In the genomic region with DNA sequence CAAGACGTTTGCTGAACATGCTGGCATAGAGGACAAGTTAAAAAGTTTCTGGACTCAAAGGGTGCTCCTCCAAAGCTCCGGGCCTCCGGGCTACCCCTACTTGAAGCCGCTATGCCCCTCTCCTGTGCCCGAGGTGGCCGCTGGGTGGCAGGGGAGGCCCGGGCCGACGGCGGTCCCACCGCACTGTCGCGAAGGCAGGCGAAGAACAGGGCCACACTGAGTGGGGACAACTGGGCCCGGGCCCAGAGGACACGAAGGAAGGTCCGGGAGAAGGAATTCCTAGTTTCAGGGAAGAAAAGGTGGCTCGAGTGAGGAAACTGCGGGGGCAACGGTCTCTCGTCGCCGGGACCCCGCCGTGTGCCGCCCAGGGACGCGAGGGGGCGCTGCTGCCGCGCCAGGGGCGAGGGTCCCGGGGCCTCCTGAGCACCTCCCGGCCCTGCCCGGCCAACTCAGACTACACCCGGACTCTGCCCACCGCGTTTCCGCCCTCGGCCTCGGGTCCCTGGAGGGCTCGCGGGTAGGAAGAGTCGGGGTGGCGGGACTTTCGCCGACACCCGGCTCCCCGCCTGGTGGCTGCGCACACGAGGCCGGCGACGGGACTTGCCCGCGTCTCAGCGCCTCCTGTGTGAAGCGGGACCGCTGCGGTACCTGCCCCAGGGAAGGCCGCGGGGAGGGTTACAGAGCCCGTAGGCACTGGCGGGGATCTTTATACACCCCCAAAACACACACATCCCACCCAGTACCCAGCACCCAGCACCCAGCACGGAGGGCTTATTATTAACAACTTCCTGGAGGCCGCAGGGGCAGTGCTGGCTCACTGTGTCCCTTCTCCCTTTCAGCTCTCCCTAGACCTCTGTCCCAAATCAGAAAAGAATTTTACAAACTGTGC, we compare ENCODE assay signal across 1 cellular context.
TF ChIP-seq lines count a peak whose summit lies in the region.

No MANE protein-coding gene starts in this region.

TF ChIP-seq in HepG2, 621 proteins besides CTCF, POLR2A, EP300 and RAD21 (continued from another document and continues in another):
- TF ChIP-seq, protein P1, sequence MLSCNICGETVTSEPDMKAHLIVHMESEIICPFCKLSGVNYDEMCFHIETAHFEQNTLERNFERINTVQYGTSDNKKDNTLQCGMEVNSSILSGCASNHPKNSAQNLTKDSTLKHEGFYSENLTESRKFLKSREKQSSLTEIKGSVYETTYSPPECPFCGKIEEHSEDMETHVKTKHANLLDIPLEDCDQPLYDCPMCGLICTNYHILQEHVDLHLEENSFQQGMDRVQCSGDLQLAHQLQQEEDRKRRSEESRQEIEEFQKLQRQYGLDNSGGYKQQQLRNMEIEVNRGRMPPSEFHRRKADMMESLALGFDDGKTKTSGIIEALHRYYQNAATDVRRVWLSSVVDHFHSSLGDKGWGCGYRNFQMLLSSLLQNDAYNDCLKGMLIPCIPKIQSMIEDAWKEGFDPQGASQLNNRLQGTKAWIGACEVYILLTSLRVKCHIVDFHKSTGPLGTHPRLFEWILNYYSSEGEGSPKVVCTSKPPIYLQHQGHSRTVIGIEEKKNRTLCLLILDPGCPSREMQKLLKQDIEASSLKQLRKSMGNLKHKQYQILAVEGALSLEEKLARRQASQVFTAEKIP (CRISPR knock-in tag; IDR thresholded peaks at IDR 0.05; ENCODE audit: borderline replicate concordance) = no peak
- TF ChIP-seq SRSF4 (IDR thresholded peaks at IDR 0.05; ENCODE audit: low read depth, low read length, poor library complexity, severe bottlenecking) (no peak), SMARCC2 (IDR thresholded peaks at IDR 0.05) (no peak), FIP1L1 (IDR thresholded peaks at IDR 0.05; ENCODE audit: borderline replicate concordance, insufficient read depth, low read depth, low read length) (no peak), ARNTL (CRISPR knock-in tag; IDR thresholded peaks at IDR 0.05) (0 out of 2 replicates have a peak, but pooled peaks have one; percentile 21), TBL1XR1 (IDR thresholded peaks at IDR 0.05; ENCODE audit: borderline replicate concordance, low read length, partially characterized antibody) (no peak), ZNF749 (CRISPR knock-in tag; IDR thresholded peaks at IDR 0.05; ENCODE audit: borderline replicate concordance) (no peak), KDM5B (CRISPR knock-in tag; IDR thresholded peaks at IDR 0.05; ENCODE audit: borderline replicate concordance) (peak; percentile 80), CEBPG (CRISPR knock-in tag; IDR thresholded peaks at IDR 0.05) (no peak), MAF1 (CRISPR knock-in tag; IDR thresholded peaks at IDR 0.05; ENCODE audit: borderline replicate concordance) (no peak), ZNF615 (CRISPR knock-in tag; IDR thresholded peaks at IDR 0.05; ENCODE audit: borderline replicate concordance) (no peak), IKZF4 (CRISPR knock-in tag; IDR thresholded peaks at IDR 0.05; ENCODE audit: borderline replicate concordance, low read depth, not compliant biosample characterization) (no peak), NPAS2 (CRISPR knock-in tag; IDR thresholded peaks at IDR 0.05; ENCODE audit: borderline replicate concordance) (no peak), ZMAT3 (CRISPR knock-in tag; conservative IDR thresholded peaks at IDR 0.05) (no peak), HIVEP1 (CRISPR knock-in tag; IDR thresholded peaks at IDR 0.05) (no peak), SALL1 (CRISPR knock-in tag; IDR thresholded peaks at IDR 0.05) (peak; percentile 59; the same call in 1 of the 2 replicates), ZNF776 (CRISPR knock-in tag; IDR thresholded peaks at IDR 0.05) (no peak; the same call in 1 of the 2 replicates), KLF11 (CRISPR knock-in tag; IDR thresholded peaks at IDR 0.05) (no peak), DNMT1 (CRISPR knock-in tag; IDR thresholded peaks at IDR 0.05) (no peak; the same call in 1 of the 2 replicates), ZNF720 (CRISPR knock-in tag; IDR thresholded peaks at IDR 0.05) (no peak), ZKSCAN5 (CRISPR knock-in tag; IDR thresholded peaks at IDR 0.05) (no peak), ZNF883 (CRISPR knock-in tag; IDR thresholded peaks at IDR 0.05; ENCODE audit: not compliant biosample characterization) (no peak), KAT8 (CRISPR knock-in tag; IDR thresholded peaks at IDR 0.05) (no peak), ZEB1 (IDR thresholded peaks at IDR 0.05; ENCODE audit: insufficient replicate concordance, low read depth) (no peak), ATF7 (IDR thresholded peaks at IDR 0.05) (no peak), ATF7 (CRISPR knock-in tag; IDR thresholded peaks at IDR 0.05) (no peak), ZNF331 (CRISPR knock-in tag; IDR thresholded peaks at IDR 0.05) (0 out of 2 replicates have a peak, but pooled peaks have one; percentile 48), SETDB1 (CRISPR knock-in tag; IDR thresholded peaks at IDR 0.05; ENCODE audit: borderline replicate concordance) (no peak), FOXP1 (IDR thresholded peaks at IDR 0.05) (no peak), FOXP1 (CRISPR knock-in tag; IDR thresholded peaks at IDR 0.05) (no peak), ZNF782 (CRISPR knock-in tag; IDR thresholded peaks at IDR 0.05; ENCODE audit: borderline replicate concordance) (no peak), ZNF17 (CRISPR knock-in tag; IDR thresholded peaks at IDR 0.05) (no peak)
- TF ChIP-seq, protein P2, sequence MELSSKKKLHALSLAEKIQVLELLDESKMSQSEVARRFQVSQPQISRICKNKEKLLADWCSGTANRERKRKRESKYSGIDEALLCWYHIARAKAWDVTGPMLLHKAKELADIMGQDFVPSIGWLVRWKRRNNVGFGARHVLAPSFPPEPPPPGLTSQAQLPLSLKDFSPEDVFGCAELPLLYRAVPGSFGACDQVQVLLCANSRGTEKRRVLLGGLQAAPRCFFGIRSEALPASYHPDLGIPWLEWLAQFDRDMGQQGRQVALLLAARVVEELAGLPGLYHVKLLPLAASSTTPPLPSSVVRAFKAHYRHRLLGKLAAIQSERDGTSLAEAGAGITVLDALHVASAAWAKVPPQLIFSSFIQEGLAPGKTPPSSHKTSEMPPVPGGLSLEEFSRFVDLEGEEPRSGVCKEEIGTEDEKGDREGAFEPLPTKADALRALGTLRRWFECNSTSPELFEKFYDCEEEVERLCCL (CRISPR knock-in tag; IDR thresholded peaks at IDR 0.05; ENCODE audit: borderline replicate concordance) = no peak
- TF ChIP-seq, protein P3, sequence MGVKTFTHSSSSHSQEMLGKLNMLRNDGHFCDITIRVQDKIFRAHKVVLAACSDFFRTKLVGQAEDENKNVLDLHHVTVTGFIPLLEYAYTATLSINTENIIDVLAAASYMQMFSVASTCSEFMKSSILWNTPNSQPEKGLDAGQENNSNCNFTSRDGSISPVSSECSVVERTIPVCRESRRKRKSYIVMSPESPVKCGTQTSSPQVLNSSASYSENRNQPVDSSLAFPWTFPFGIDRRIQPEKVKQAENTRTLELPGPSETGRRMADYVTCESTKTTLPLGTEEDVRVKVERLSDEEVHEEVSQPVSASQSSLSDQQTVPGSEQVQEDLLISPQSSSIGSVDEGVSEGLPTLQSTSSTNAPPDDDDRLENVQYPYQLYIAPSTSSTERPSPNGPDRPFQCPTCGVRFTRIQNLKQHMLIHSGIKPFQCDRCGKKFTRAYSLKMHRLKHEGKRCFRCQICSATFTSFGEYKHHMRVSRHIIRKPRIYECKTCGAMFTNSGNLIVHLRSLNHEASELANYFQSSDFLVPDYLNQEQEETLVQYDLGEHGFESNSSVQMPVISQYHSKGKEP (CRISPR knock-in tag; IDR thresholded peaks at IDR 0.05) = no peak
- TF ChIP-seq, protein P4, sequence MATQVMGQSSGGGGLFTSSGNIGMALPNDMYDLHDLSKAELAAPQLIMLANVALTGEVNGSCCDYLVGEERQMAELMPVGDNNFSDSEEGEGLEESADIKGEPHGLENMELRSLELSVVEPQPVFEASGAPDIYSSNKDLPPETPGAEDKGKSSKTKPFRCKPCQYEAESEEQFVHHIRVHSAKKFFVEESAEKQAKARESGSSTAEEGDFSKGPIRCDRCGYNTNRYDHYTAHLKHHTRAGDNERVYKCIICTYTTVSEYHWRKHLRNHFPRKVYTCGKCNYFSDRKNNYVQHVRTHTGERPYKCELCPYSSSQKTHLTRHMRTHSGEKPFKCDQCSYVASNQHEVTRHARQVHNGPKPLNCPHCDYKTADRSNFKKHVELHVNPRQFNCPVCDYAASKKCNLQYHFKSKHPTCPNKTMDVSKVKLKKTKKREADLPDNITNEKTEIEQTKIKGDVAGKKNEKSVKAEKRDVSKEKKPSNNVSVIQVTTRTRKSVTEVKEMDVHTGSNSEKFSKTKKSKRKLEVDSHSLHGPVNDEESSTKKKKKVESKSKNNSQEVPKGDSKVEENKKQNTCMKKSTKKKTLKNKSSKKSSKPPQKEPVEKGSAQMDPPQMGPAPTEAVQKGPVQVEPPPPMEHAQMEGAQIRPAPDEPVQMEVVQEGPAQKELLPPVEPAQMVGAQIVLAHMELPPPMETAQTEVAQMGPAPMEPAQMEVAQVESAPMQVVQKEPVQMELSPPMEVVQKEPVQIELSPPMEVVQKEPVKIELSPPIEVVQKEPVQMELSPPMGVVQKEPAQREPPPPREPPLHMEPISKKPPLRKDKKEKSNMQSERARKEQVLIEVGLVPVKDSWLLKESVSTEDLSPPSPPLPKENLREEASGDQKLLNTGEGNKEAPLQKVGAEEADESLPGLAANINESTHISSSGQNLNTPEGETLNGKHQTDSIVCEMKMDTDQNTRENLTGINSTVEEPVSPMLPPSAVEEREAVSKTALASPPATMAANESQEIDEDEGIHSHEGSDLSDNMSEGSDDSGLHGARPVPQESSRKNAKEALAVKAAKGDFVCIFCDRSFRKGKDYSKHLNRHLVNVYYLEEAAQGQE (IDR thresholded peaks at IDR 0.05; ENCODE audit: borderline replicate concordance in 1 of 2, low read depth in 1 of 2, low read length in 2 of 2) = no peak
- TF ChIP-seq, protein P5, sequence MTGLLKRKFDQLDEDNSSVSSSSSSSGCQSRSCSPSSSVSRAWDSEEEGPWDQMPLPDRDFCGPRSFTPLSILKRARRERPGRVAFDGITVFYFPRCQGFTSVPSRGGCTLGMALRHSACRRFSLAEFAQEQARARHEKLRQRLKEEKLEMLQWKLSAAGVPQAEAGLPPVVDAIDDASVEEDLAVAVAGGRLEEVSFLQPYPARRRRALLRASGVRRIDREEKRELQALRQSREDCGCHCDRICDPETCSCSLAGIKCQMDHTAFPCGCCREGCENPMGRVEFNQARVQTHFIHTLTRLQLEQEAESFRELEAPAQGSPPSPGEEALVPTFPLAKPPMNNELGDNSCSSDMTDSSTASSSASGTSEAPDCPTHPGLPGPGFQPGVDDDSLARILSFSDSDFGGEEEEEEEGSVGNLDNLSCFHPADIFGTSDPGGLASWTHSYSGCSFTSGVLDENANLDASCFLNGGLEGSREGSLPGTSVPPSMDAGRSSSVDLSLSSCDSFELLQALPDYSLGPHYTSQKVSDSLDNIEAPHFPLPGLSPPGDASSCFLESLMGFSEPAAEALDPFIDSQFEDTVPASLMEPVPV (CRISPR knock-in tag; IDR thresholded peaks at IDR 0.05) = peak; percentile 82; the same call in 1 of the 2 replicates
- TF ChIP-seq, protein P6, sequence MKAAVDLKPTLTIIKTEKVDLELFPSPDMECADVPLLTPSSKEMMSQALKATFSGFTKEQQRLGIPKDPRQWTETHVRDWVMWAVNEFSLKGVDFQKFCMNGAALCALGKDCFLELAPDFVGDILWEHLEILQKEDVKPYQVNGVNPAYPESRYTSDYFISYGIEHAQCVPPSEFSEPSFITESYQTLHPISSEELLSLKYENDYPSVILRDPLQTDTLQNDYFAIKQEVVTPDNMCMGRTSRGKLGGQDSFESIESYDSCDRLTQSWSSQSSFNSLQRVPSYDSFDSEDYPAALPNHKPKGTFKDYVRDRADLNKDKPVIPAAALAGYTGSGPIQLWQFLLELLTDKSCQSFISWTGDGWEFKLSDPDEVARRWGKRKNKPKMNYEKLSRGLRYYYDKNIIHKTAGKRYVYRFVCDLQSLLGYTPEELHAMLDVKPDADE (CRISPR knock-in tag; IDR thresholded peaks at IDR 0.05) = no peak
- TF ChIP-seq, protein P7, sequence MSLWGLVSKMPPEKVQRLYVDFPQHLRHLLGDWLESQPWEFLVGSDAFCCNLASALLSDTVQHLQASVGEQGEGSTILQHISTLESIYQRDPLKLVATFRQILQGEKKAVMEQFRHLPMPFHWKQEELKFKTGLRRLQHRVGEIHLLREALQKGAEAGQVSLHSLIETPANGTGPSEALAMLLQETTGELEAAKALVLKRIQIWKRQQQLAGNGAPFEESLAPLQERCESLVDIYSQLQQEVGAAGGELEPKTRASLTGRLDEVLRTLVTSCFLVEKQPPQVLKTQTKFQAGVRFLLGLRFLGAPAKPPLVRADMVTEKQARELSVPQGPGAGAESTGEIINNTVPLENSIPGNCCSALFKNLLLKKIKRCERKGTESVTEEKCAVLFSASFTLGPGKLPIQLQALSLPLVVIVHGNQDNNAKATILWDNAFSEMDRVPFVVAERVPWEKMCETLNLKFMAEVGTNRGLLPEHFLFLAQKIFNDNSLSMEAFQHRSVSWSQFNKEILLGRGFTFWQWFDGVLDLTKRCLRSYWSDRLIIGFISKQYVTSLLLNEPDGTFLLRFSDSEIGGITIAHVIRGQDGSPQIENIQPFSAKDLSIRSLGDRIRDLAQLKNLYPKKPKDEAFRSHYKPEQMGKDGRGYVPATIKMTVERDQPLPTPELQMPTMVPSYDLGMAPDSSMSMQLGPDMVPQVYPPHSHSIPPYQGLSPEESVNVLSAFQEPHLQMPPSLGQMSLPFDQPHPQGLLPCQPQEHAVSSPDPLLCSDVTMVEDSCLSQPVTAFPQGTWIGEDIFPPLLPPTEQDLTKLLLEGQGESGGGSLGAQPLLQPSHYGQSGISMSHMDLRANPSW (CRISPR knock-in tag; IDR thresholded peaks at IDR 0.05; ENCODE audit: borderline replicate concordance) = no peak
- TF ChIP-seq, protein P8, sequence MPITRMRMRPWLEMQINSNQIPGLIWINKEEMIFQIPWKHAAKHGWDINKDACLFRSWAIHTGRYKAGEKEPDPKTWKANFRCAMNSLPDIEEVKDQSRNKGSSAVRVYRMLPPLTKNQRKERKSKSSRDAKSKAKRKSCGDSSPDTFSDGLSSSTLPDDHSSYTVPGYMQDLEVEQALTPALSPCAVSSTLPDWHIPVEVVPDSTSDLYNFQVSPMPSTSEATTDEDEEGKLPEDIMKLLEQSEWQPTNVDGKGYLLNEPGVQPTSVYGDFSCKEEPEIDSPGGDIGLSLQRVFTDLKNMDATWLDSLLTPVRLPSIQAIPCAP (CRISPR knock-in tag; IDR thresholded peaks at IDR 0.05; ENCODE audit: low read depth) = no peak
- TF ChIP-seq, protein P9, sequence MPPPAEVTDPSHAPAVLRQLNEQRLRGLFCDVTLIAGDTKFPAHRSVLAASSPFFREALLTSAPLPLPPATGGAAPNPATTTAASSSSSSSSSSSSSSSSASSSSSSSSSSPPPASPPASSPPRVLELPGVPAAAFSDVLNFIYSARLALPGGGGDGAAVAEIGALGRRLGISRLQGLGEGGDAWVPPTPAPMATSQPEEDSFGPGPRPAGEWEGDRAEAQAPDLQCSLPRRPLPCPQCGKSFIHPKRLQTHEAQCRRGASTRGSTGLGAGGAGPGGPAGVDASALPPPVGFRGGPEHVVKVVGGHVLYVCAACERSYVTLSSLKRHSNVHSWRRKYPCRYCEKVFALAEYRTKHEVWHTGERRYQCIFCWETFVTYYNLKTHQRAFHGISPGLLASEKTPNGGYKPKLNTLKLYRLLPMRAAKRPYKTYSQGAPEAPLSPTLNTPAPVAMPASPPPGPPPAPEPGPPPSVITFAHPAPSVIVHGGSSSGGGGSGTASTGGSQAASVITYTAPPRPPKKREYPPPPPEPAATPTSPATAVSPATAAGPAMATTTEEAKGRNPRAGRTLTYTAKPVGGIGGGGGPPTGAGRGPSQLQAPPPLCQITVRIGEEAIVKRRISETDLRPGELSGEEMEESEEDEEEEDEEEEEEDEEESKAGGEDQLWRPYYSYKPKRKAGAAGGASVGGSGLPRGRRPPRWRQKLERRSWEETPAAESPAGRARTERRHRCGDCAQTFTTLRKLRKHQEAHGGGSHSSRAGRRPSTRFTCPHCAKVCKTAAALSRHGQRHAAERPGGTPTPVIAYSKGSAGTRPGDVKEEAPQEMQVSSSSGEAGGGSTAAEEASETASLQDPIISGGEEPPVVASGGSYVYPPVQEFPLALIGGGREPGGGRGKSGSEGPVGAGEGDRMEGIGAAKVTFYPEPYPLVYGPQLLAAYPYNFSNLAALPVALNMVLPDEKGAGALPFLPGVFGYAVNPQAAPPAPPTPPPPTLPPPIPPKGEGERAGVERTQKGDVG (CRISPR knock-in tag; IDR thresholded peaks at IDR 0.05; ENCODE audit: borderline replicate concordance) = no peak; the same call in 1 of the 2 replicates
